ENCODE assay signal across 16 cellular contexts in the genomic region with DNA sequence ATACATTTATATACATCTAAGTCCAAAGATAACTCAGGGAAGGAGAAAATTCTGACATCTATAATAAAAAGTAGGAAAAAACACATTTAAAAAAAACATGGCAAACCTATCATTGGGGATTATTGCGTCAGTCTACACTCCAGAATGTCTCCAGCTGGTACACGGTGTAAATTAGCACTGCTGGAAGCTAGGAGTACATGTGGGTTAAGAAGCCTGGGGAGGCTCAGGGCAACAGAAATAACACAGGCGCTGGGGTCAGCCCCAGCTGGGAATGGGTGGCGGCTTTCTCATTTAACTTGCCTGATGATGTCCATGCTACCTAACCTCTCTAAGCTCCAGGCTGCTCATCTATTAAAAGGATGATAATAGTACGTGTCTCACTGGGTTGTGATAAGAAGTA.
"Had no signal": no experiment of that assay in that cellular context is flagged by ENCODE, and none has a peak within 500 bp of the region (broad histone marks: within the 10 kb centered on the region; RNA-seq: fewer than 3 reads in every experiment).

No MANE protein-coding gene starts in this region.

- H3K4me3 Mint-ChIP-seq: activated CD4-positive, alpha-beta T cell treated with anti-CD3 and anti-CD28 coated beads, Interleukin-2, amount 10 ng/mL, durations not matched to agents 7 days and 5 days; activated naive CD8-positive, alpha-beta T cell treated with anti-CD3 and anti-CD28 coated beads, Interleukin-2, amount 50 U/mL, for 24 hours; natural killer cell; stimulated activated naive CD8-positive, alpha-beta T cell treated with anti-CD3 and anti-CD28 coated beads, Interleukin-15, amount 100 ng/mL, for 72 hours had no signal

- H3K9me3 Mint-ChIP-seq: activated CD4-positive, alpha-beta T cell treated with anti-CD3 and anti-CD28 coated beads, Interleukin-2, amount 10 ng/mL, durations not matched to agents 7 days and 5 days; activated naive CD8-positive, alpha-beta T cell treated with anti-CD3 and anti-CD28 coated beads, Interleukin-2, amount 50 U/mL, for 24 hours; natural killer cell; stimulated activated naive CD8-positive, alpha-beta T cell treated with anti-CD3 and anti-CD28 coated beads, Interleukin-15, amount 100 ng/mL, for 72 hours had no signal

- H3K4me3 ChIP-seq: ascending aorta, breast epithelium, gastrocnemius medialis, heart right ventricle, right atrium auricular region, testis, upper lobe of left lung had no signal

- DNase-seq: activated CD4-positive, alpha-beta T cell treated with anti-CD3 and anti-CD28 coated beads, Interleukin-2, amount 10 ng/mL, durations not matched to agents 7 days and 5 days; activated naive CD4-positive, alpha-beta T cell; activated naive CD8-positive, alpha-beta T cell treated with anti-CD3 and anti-CD28 coated beads, Interleukin-2, amount 50 U/mL, for 24 hours; activated T-cell treated with anti-CD3 and anti-CD28 coated beads for 4 hours; gastrocnemius medialis; heart right ventricle; left colon; natural killer cell; nucleus accumbens; stimulated activated naive CD8-positive, alpha-beta T cell treated with anti-CD3 and anti-CD28 coated beads, Interleukin-15, amount 100 ng/mL, for 72 hours; T-helper 9 cell; testis; upper lobe of left lung had no signal

- H3K27me3 Mint-ChIP-seq: activated CD4-positive, alpha-beta T cell treated with anti-CD3 and anti-CD28 coated beads, Interleukin-2, amount 10 ng/mL, durations not matched to agents 7 days and 5 days had no signal

- H3K4me1 ChIP-seq: ascending aorta, breast epithelium had no signal

- H3K27me3 ChIP-seq: ascending aorta, breast epithelium, gastrocnemius medialis, heart right ventricle, right atrium auricular region, testis, upper lobe of left lung had no signal

- H3K36me3 ChIP-seq: ascending aorta, breast epithelium, gastrocnemius medialis, heart right ventricle, right atrium auricular region, upper lobe of left lung had no signal

- H3K27ac ChIP-seq: ascending aorta, right atrium auricular region, testis had no signal

- ATAC-seq: activated naive CD8-positive, alpha-beta T cell treated with anti-CD3 and anti-CD28 coated beads, Interleukin-2, amount 50 U/mL, for 24 hours; gastrocnemius medialis; heart right ventricle; left colon; natural killer cell; stimulated activated naive CD8-positive, alpha-beta T cell treated with anti-CD3 and anti-CD28 coated beads, Interleukin-15, amount 100 ng/mL, for 72 hours had no signal

- H3K36me3 Mint-ChIP-seq: natural killer cell had no signal

- H3K27ac Mint-ChIP-seq: activated naive CD8-positive, alpha-beta T cell treated with anti-CD3 and anti-CD28 coated beads, Interleukin-2, amount 50 U/mL, for 24 hours; natural killer cell; stimulated activated naive CD8-positive, alpha-beta T cell treated with anti-CD3 and anti-CD28 coated beads, Interleukin-15, amount 100 ng/mL, for 72 hours had no signal

- H3K9me3 ChIP-seq: ascending aorta, breast epithelium, gastrocnemius medialis, heart right ventricle, right atrium auricular region, testis, upper lobe of left lung had no signal
